8 cellular contexts compared by ENCODE assay signal in genomic region chr3:72847282-72847681, GRCh38. TPM values are rescaled to one million over a fixed set of nuclear protein-coding genes. Genes with fewer than 3 reads are reported as not detected.
DNase-seq lines count a peak whose midpoint lies in the region; ATAC-seq and TF ChIP-seq lines count a peak whose summit lies in the region.

No MANE protein-coding gene starts in this region.

- H2BK5ac ChIP-seq in trophoblast cell (ENCODE audit: low read depth, low read length, poor library complexity): no peak overlapping the region

- no peak overlapping the region for H3K23ac ChIP-seq in trophoblast cell (ENCODE audit: low read length)

- no peaks in the 10 kb centered on the region for H3K27me3 ChIP-seq in PC-3 (ENCODE audit: low read length)
- no peaks in the 10 kb centered on the region for H3K27me3 ChIP-seq in trophoblast cell (ENCODE audit: insufficient read depth, low read length)

- H3K9ac ChIP-seq in ES-I3 (ENCODE audit: low read depth, low read length): peak overlapping the region; percentile 61; the same call in 1 of the 2 replicates
- peak overlapping the region; percentile 82 for H3K9ac ChIP-seq in PC-3 (ENCODE audit: low read length)
- no peak overlapping the region for H3K9ac ChIP-seq in trophoblast cell (ENCODE audit: low read length)

- H3K27ac ChIP-seq in PC-3 (ENCODE audit: low read length): no peak overlapping the region
- H3K27ac ChIP-seq in trophoblast cell (ENCODE audit: low read depth, low read length): no peak overlapping the region

- H2AK5ac ChIP-seq in trophoblast cell (ENCODE audit: low read length): no peak overlapping the region

- POLR2A ChIA-PET in PC-3 (lab: Charles Lee; ENCODE audit: unreplicated experiment): no interaction called here

- no TSS peak for BruUV-seq in PC-3 (replicated peaks; lab: Mats Ljungman, UMichigan)

- H3K4me3 ChIP-seq in PC-3 (ENCODE audit: low read length) (peak overlapping the region; percentile 93), epithelial cell of esophagus (ENCODE audit: low read length) (peak overlapping the region; percentile 91), trophoblast cell (ENCODE audit: low read depth, low read length) (peak overlapping the region; percentile 90)

- no peak overlapping the region for H4K8ac ChIP-seq in trophoblast cell (ENCODE audit: low read depth, low read length)

- H3K79me1 ChIP-seq in trophoblast cell (ENCODE audit: low read length): no peaks in the 10 kb centered on the region

- no peak overlapping the region for H3K14ac ChIP-seq in trophoblast cell (ENCODE audit: low read length)

- peak overlapping the region; percentile 99 for H2AFZ ChIP-seq in PC-3 (ENCODE audit: low read length)
- H2AFZ ChIP-seq in trophoblast cell (ENCODE audit: insufficient read depth, low read length, poor library complexity): no peak overlapping the region

- H3K9me2 ChIP-seq in PC-3 (replicated peaks; ENCODE audit: low read length): no peaks in the 10 kb centered on the region

- no peak overlapping the region for H2BK12ac ChIP-seq in trophoblast cell (ENCODE audit: low read length)

- H3K9me3 ChIP-seq in ES-I3 (ENCODE audit: control insufficient read depth, insufficient read depth, low read length): no peaks in the 10 kb centered on the region
- no peaks in the 10 kb centered on the region for H3K9me3 ChIP-seq in PC-3 (ENCODE audit: low read length)
- no peaks in the 10 kb centered on the region for H3K9me3 ChIP-seq in trophoblast cell (ENCODE audit: insufficient read depth, low read depth, low read length)

- CTCF ChIA-PET in PC-3 (lab: Charles Lee): no interaction called here

- no peak overlapping the region for H3K18ac ChIP-seq in trophoblast cell (ENCODE audit: low read length)

- H4K12ac ChIP-seq in trophoblast cell (ENCODE audit: low read depth, low read length): no peak overlapping the region

- no peaks in the 10 kb centered on the region for H3F3A ChIP-seq in PC-3 (ENCODE audit: low read length, unreplicated experiment)

- H3K79me2 ChIP-seq in PC-3 (ENCODE audit: low read length): peaks cover 52% of the 10 kb centered on the region
- no peaks in the 10 kb centered on the region for H3K79me2 ChIP-seq in trophoblast cell (ENCODE audit: control insufficient read depth, insufficient read depth, low read length, poor library complexity)

- no peak for DNase-seq in PC-3
- DNase-seq in epithelial cell of esophagus (ENCODE audit: low read depth): no peak
- DNase-seq in trophoblast cell: no peak
- DNase-seq in GM10266 (ENCODE audit: extremely low spot score): no peak
- no peak for DNase-seq in SW 1271 (lab: John Stamatoyannopoulos, UW)

- no CpG with 5 or more reads among the region's 6 CpGs for WGBS in trophoblast cell (ENCODE audit: extremely low coverage, insufficient coverage, insufficient read length)

- ATAC-seq in PC-3: no peak
- ATAC-seq in GM21447 (IDR thresholded peaks at IDR 0.05; ENCODE audit: unreplicated experiment): no peak
- ATAC-seq in GM21515 (IDR thresholded peaks at IDR 0.05; ENCODE audit: unreplicated experiment): no peak

- TF ChIP-seq CTCF in PC-3 (conservative IDR thresholded peaks at IDR 0.05; ENCODE audit: low read depth, low read length) (no peak), epithelial cell of esophagus (IDR thresholded peaks at IDR 0.05; ENCODE audit: insufficient read depth, low read depth, low read length, missing control alignments) (no peak), GM10266 (IDR thresholded peaks at IDR 0.05; ENCODE audit: control insufficient read depth, insufficient read depth, low read depth, missing control alignments) (no peak)

- H3K4me2 ChIP-seq in PC-3 (ENCODE audit: low read length) (peak overlapping the region; percentile 92), trophoblast cell (ENCODE audit: low read length) (peak overlapping the region; percentile 86)

- H3K36me3 ChIP-seq in ES-I3 (ENCODE audit: insufficient read depth, low read length) (no peaks in the 10 kb centered on the region), PC-3 (ENCODE audit: low read depth, low read length) (peaks cover 6% of the 10 kb centered on the region; the same call in 1 of the 2 replicates), trophoblast cell (ENCODE audit: control insufficient read depth in 1 of 2, insufficient read depth in 2 of 2, low read length in 2 of 2) (no peaks in the 10 kb centered on the region)

- H3K4me1 ChIP-seq in ES-I3 (ENCODE audit: insufficient read depth, low read length) (no peaks in the 10 kb centered on the region), PC-3 (ENCODE audit: insufficient read depth, low read length) (peaks cover 28% of the 10 kb centered on the region), trophoblast cell (ENCODE audit: control insufficient read depth in 1 of 2, insufficient read depth in 2 of 2, low read length in 2 of 2) (peaks cover 0 to 2% of the 10 kb centered on the region in 2 experiments)

- no peak overlapping the region for H2BK120ac ChIP-seq in trophoblast cell (ENCODE audit: insufficient read depth, low read length, poor library complexity)

- no peak overlapping the region for H3K4ac ChIP-seq in trophoblast cell (ENCODE audit: low read depth, low read length)

- intact Hi-C loops in PC-3 (cut with micrococcal nuclease): loop anchor here (5.0 kb wide), 1 partner anchor 150 kb away; the partner anchor contains the start of gene PPP4R2

- no peak overlapping the region for H4K91ac ChIP-seq in trophoblast cell (ENCODE audit: low read depth, low read length)

- 0 out of 2 replicates have a peak, but pooled peaks cover 6% of the 10 kb centered on the region for H4K20me1 ChIP-seq in PC-3 (ENCODE audit: low read length)

RNA-seq across cellular contexts. Expression of gene SHQ1, which starts 1.0 kb away (rescaled TPM):
- total RNA-seq in PC-3 (2014; rRNA removed): 16.6 and 19.6 TPM in 2 replicates
- polyA plus RNA-seq in trophoblast cell (2013): 10.1 and 10.5 TPM in 2 replicates

RNA-seq across cellular contexts. Expression of gene GXYLT2, which starts 40.6 kb away (rescaled TPM):
- total RNA-seq in PC-3 (2014; rRNA removed): 12.6 and 13.3 TPM in 2 replicates
- 7.8 and 8.2 TPM in 2 replicates for polyA plus RNA-seq in trophoblast cell (2013)
